25 cellular contexts compared by ENCODE assay signal in genomic region chr17:41335747-41336146, GRCh38. TPM values are rescaled to one million over a fixed set of nuclear protein-coding genes. Genes with fewer than 3 reads are reported as not detected.
DNase-seq lines count a peak whose midpoint lies in the region; ATAC-seq lines count a peak whose summit lies in the region.
"Had no signal": no experiment of that assay in that cellular context is flagged by ENCODE, and none has a peak within 500 bp of the region (broad histone marks: within the 10 kb centered on the region; RNA-seq: fewer than 3 reads in every experiment).

No MANE protein-coding gene starts in this region.

- H3K4me3 ChIP-seq in CD4-positive, CD25-positive, alpha-beta regulatory T cell (ENCODE audit: low read depth, low read length): no peak overlapping the region
- no peak overlapping the region for H3K4me3 ChIP-seq in naive thymus-derived CD4-positive, alpha-beta T cell (ENCODE audit: low read length)
- H3K4me3 ChIP-seq: GM12878, GM23338, HAP-1, SJCRH30 had no signal

- CTCF ChIA-PET in activated CD4-positive, alpha-beta T cell treated with anti-CD3 and anti-CD28 coated beads for 36 hours (lab: Charles Lee): no interaction called here
- CTCF ChIA-PET in naive thymus-derived CD4-positive, alpha-beta T cell (lab: Charles Lee): no interaction called here

- H3K27ac Mint-ChIP-seq in activated CD4-positive, alpha-beta T cell treated with anti-CD3 and anti-CD28 coated beads, Interleukin-2, amount 10 ng/mL, durations not matched to agents 24 days and 14 days: peak overlapping the region; percentile 35
- H3K27ac Mint-ChIP-seq in activated CD4-positive, alpha-beta T cell treated with anti-CD3 and anti-CD28 coated beads for 36 hours: no peak overlapping the region
- peak overlapping the region in 2 of 3 donors; percentile 33 to 81 for H3K27ac Mint-ChIP-seq in CD4-positive, CD25-positive, alpha-beta regulatory T cell
- peak overlapping the region; percentile 75 for H3K27ac Mint-ChIP-seq in T-helper 17 cell
- peak overlapping the region; percentile 9 to 96 (median 72) for H3K27ac Mint-ChIP-seq in naive thymus-derived CD4-positive, alpha-beta T cell
- H3K27ac Mint-ChIP-seq: GM23338 had no signal

- H3K27me3 Mint-ChIP-seq in activated CD4-positive, alpha-beta T cell treated with anti-CD3 and anti-CD28 coated beads, Interleukin-2, amount 10 ng/mL, durations not matched to agents 24 days and 14 days: peaks cover 17% of the 10 kb centered on the region
- peaks cover 4% of the 10 kb centered on the region for H3K27me3 Mint-ChIP-seq in activated CD4-positive, alpha-beta T cell treated with anti-CD3 and anti-CD28 coated beads for 36 hours
- H3K27me3 Mint-ChIP-seq in CD4-positive, CD25-positive, alpha-beta regulatory T cell: no peaks in the 10 kb centered on the region
- no peaks in the 10 kb centered on the region for H3K27me3 Mint-ChIP-seq in T-helper 17 cell
- H3K27me3 Mint-ChIP-seq in naive thymus-derived CD4-positive, alpha-beta T cell: peaks cover 0 to 7% (median 0%) of the 10 kb centered on the region in 5 donors

- H3K9me3 Mint-ChIP-seq in activated CD4-positive, alpha-beta T cell treated with anti-CD3 and anti-CD28 coated beads, Interleukin-2, amount 10 ng/mL, durations not matched to agents 24 days and 14 days: no peaks in the 10 kb centered on the region
- no peaks in the 10 kb centered on the region for H3K9me3 Mint-ChIP-seq in activated CD4-positive, alpha-beta T cell treated with anti-CD3 and anti-CD28 coated beads for 36 hours (ENCODE audit: low read depth)
- no peaks in the 10 kb centered on the region for H3K9me3 Mint-ChIP-seq in CD4-positive, CD25-positive, alpha-beta regulatory T cell
- H3K9me3 Mint-ChIP-seq in naive thymus-derived CD4-positive, alpha-beta T cell: no peaks in the 10 kb centered on the region

- H3K36me3 ChIP-seq in CD4-positive, CD25-positive, alpha-beta regulatory T cell (ENCODE audit: control insufficient read depth, insufficient read depth, low read length): no peaks in the 10 kb centered on the region
- no peaks in the 10 kb centered on the region for H3K36me3 ChIP-seq in naive thymus-derived CD4-positive, alpha-beta T cell (ENCODE audit: control insufficient read depth in 2 of 3, insufficient read depth in 3 of 3, low read length in 3 of 3)
- H3K36me3 ChIP-seq: HAP-1, SJCRH30 had no signal

- peak; percentile 49 for DNase-seq in activated CD4-positive, alpha-beta T cell treated with anti-CD3 and anti-CD28 coated beads, Interleukin-2, amount 10 ng/mL, durations not matched to agents 24 days and 14 days
- DNase-seq in activated CD4-positive, alpha-beta T cell treated with anti-CD3 and anti-CD28 coated beads for 36 hours: no peak
- no peak for DNase-seq in CD4-positive, CD25-positive, alpha-beta regulatory T cell
- DNase-seq in T-helper 17 cell (no peak), NCI-H1417 treated with DMSO at 0.1 percent for 48 hours (lab: John Stamatoyannopoulos, UW) (no peak), putamen (ENCODE audit: low spot score) (no peak)
- DNase-seq in naive thymus-derived CD4-positive, alpha-beta T cell: no peak
- DNase-seq: 8988T, AML-193, C1 segment of cervical spinal cord, COR-L47, DND-41, Kasumi-1, NCI-H1694 treated with DMSO at 0.1 percent for 48 hours, NCI-H2081 treated with DMSO at 0.1 percent for 48 hours, NCI-H2171 treated with DMSO at 0.1 percent for 48 hours, NCI-H524 treated with DMSO at 0.1 percent for 48 hours, NCI-H82, SJCRH30 had no signal

- no peak for ATAC-seq in activated CD4-positive, alpha-beta T cell treated with anti-CD3 and anti-CD28 coated beads for 36 hours
- no peak for ATAC-seq in CD4-positive, CD25-positive, alpha-beta regulatory T cell (ENCODE audit: low read depth in 2 of 2)
- ATAC-seq in T-helper 17 cell: no peak
- no peak for ATAC-seq in naive thymus-derived CD4-positive, alpha-beta T cell
- ATAC-seq in SK-N-SH treated with all-trans-retinoic acid at 6 μM for 48 hours: no peak
- ATAC-seq: GM12878, GM23338 had no signal

- peaks cover 29% of the 10 kb centered on the region for H3K4me1 Mint-ChIP-seq in activated CD4-positive, alpha-beta T cell treated with anti-CD3 and anti-CD28 coated beads, Interleukin-2, amount 10 ng/mL, durations not matched to agents 24 days and 14 days
- peaks cover 57% of the 10 kb centered on the region for H3K4me1 Mint-ChIP-seq in activated CD4-positive, alpha-beta T cell treated with anti-CD3 and anti-CD28 coated beads for 36 hours
- H3K4me1 Mint-ChIP-seq in CD4-positive, CD25-positive, alpha-beta regulatory T cell: peaks cover 23 to 54% (median 30%) of the 10 kb centered on the region in 4 donors
- H3K4me1 Mint-ChIP-seq in T-helper 17 cell: peaks cover 42% of the 10 kb centered on the region
- peaks cover 36 to 84% (median 69%) of the 10 kb centered on the region in 7 donors for H3K4me1 Mint-ChIP-seq in naive thymus-derived CD4-positive, alpha-beta T cell
- H3K4me1 Mint-ChIP-seq: GM23338 had no signal

- POLR2A ChIA-PET in activated CD4-positive, alpha-beta T cell treated with anti-CD3 and anti-CD28 coated beads for 36 hours (lab: Charles Lee): no interaction called here
- POLR2A ChIA-PET in naive thymus-derived CD4-positive, alpha-beta T cell (lab: Charles Lee): no interaction called here

- no peaks in the 10 kb centered on the region for H3K9me3 ChIP-seq in CD4-positive, CD25-positive, alpha-beta regulatory T cell (ENCODE audit: control insufficient read depth in 2 of 2, low read length in 2 of 2)
- no peaks in the 10 kb centered on the region for H3K9me3 ChIP-seq in T-helper 17 cell (ENCODE audit: control insufficient read depth, low read length, poor library complexity, severe bottlenecking)
- no peaks in the 10 kb centered on the region for H3K9me3 ChIP-seq in naive thymus-derived CD4-positive, alpha-beta T cell (ENCODE audit: control insufficient read depth in 2 of 3, low read length in 3 of 3)
- H3K9me3 ChIP-seq: HAP-1, SJCRH30 had no signal

- H3K4me3 Mint-ChIP-seq in activated CD4-positive, alpha-beta T cell treated with anti-CD3 and anti-CD28 coated beads, Interleukin-2, amount 10 ng/mL, durations not matched to agents 24 days and 14 days: no peak overlapping the region
- H3K4me3 Mint-ChIP-seq in activated CD4-positive, alpha-beta T cell treated with anti-CD3 and anti-CD28 coated beads for 36 hours: no peak overlapping the region
- H3K4me3 Mint-ChIP-seq in CD4-positive, CD25-positive, alpha-beta regulatory T cell: no peak overlapping the region
- H3K4me3 Mint-ChIP-seq in T-helper 17 cell: peak overlapping the region; percentile 65
- peak overlapping the region in 6 of 10 donors; percentile 5 to 73 (median 15) for H3K4me3 Mint-ChIP-seq in naive thymus-derived CD4-positive, alpha-beta T cell
- H3K4me3 Mint-ChIP-seq: GM23338 had no signal

- H3K4me1 ChIP-seq in CD4-positive, CD25-positive, alpha-beta regulatory T cell (ENCODE audit: control insufficient read depth, insufficient read depth, low read length, poor library complexity, severe bottlenecking): peaks cover 38% of the 10 kb centered on the region
- peaks cover 56 to 68% of the 10 kb centered on the region in 2 donors for H3K4me1 ChIP-seq in naive thymus-derived CD4-positive, alpha-beta T cell (ENCODE audit: control insufficient read depth in 2 of 2, insufficient read depth in 2 of 2, low read length in 2 of 2)
- H3K4me1 ChIP-seq: HAP-1 had no signal

- no peaks in the 10 kb centered on the region for H3K36me3 Mint-ChIP-seq in activated CD4-positive, alpha-beta T cell treated with anti-CD3 and anti-CD28 coated beads, Interleukin-2, amount 10 ng/mL, durations not matched to agents 24 days and 14 days (ENCODE audit: low read depth)
- no peaks in the 10 kb centered on the region for H3K36me3 Mint-ChIP-seq in activated CD4-positive, alpha-beta T cell treated with anti-CD3 and anti-CD28 coated beads for 36 hours (ENCODE audit: low read depth)
- no peaks in the 10 kb centered on the region for H3K36me3 Mint-ChIP-seq in CD4-positive, CD25-positive, alpha-beta regulatory T cell
- no peaks in the 10 kb centered on the region for H3K36me3 Mint-ChIP-seq in T-helper 17 cell (ENCODE audit: low read depth)
- peaks cover 0 to 2% (median 0%) of the 10 kb centered on the region in 5 donors for H3K36me3 Mint-ChIP-seq in naive thymus-derived CD4-positive, alpha-beta T cell

- H3K27ac ChIP-seq in CD4-positive, CD25-positive, alpha-beta regulatory T cell (ENCODE audit: insufficient read depth, low read length, poor library complexity, severe bottlenecking): no peak overlapping the region
- H3K27ac ChIP-seq in naive thymus-derived CD4-positive, alpha-beta T cell (ENCODE audit: low read depth, low read length): no peak overlapping the region
- H3K27ac ChIP-seq: SJCRH30 had no signal

- H3K27me3 ChIP-seq in CD4-positive, CD25-positive, alpha-beta regulatory T cell (ENCODE audit: control insufficient read depth, insufficient read depth, low read length): no peaks in the 10 kb centered on the region
- H3K27me3 ChIP-seq in naive thymus-derived CD4-positive, alpha-beta T cell (ENCODE audit: control insufficient read depth in 2 of 2, insufficient read depth in 2 of 2, low read length in 2 of 2): no peaks in the 10 kb centered on the region
- H3K27me3 ChIP-seq: SJCRH30 had no signal

- intact Hi-C loops in activated CD4-positive, alpha-beta T cell treated with anti-CD3 and anti-CD28 coated beads, Interleukin-2, amount 10 ng/mL, durations not matched to agents 24 days and 14 days (cut with micrococcal nuclease): no loop called here
- intact Hi-C loops in activated CD4-positive, alpha-beta T cell treated with anti-CD3 and anti-CD28 coated beads for 36 hours (cut with DNase I, micrococcal nuclease): loop anchor here (5.0 kb wide), 3 partner anchors 162 to 212 kb away; no protein-coding TSS in a partner anchor
- intact Hi-C loops in naive thymus-derived CD4-positive, alpha-beta T cell (cut with micrococcal nuclease): no loop called here

RNA-seq across cellular contexts. Expression of gene KRT33A, which starts 14.9 kb away (rescaled TPM):
- not detected in 2 replicates for total RNA-seq in activated CD4-positive, alpha-beta T cell treated with anti-CD3 and anti-CD28 coated beads, Interleukin-2, amount 10 ng/mL, durations not matched to agents 24 days and 14 days
- total RNA-seq in activated CD4-positive, alpha-beta T cell treated with anti-CD3 and anti-CD28 coated beads for 36 hours: not detected
- not detected for total RNA-seq in CD4-positive, CD25-positive, alpha-beta regulatory T cell
- not detected for polyA plus RNA-seq in CD4-positive, CD25-positive, alpha-beta regulatory T cell
- total RNA-seq in T-helper 17 cell: not detected
- not detected for total RNA-seq in naive thymus-derived CD4-positive, alpha-beta T cell
- not detected for polyA plus RNA-seq in naive thymus-derived CD4-positive, alpha-beta T cell
- total RNA-seq: GM12878, GM23338, MCF 10A, OCI-LY7, SJCRH30 had no signal
- polyA plus RNA-seq: GM12878, GM23338 had no signal

RNA-seq across cellular contexts. Expression of gene KRTAP17-1, which starts 20.2 kb away (rescaled TPM):
- not detected in 2 replicates for total RNA-seq in activated CD4-positive, alpha-beta T cell treated with anti-CD3 and anti-CD28 coated beads, Interleukin-2, amount 10 ng/mL, durations not matched to agents 24 days and 14 days
- total RNA-seq in activated CD4-positive, alpha-beta T cell treated with anti-CD3 and anti-CD28 coated beads for 36 hours: not detected
- not detected for total RNA-seq in CD4-positive, CD25-positive, alpha-beta regulatory T cell
- not detected for polyA plus RNA-seq in CD4-positive, CD25-positive, alpha-beta regulatory T cell
- not detected for total RNA-seq in T-helper 17 cell
- total RNA-seq in naive thymus-derived CD4-positive, alpha-beta T cell: not detected
- polyA plus RNA-seq in naive thymus-derived CD4-positive, alpha-beta T cell: not detected
- total RNA-seq: GM23338, MCF 10A, OCI-LY7, SJCRH30 had no signal
- polyA plus RNA-seq: GM23338 had no signal

RNA-seq across cellular contexts. Expression of gene KRTAP16-1, which starts 26.6 kb away (rescaled TPM):
- total RNA-seq in activated CD4-positive, alpha-beta T cell treated with anti-CD3 and anti-CD28 coated beads, Interleukin-2, amount 10 ng/mL, durations not matched to agents 24 days and 14 days: not detected in 2 replicates
- not detected for total RNA-seq in activated CD4-positive, alpha-beta T cell treated with anti-CD3 and anti-CD28 coated beads for 36 hours
- 0.42 TPM for total RNA-seq in CD4-positive, CD25-positive, alpha-beta regulatory T cell
- under 1 TPM in 1 of 4 donors, not detected in 3; 0.17 TPM for polyA plus RNA-seq in CD4-positive, CD25-positive, alpha-beta regulatory T cell
- total RNA-seq in T-helper 17 cell: under 1 TPM; 0.17 to 0.34 TPM
- total RNA-seq in naive thymus-derived CD4-positive, alpha-beta T cell: under 1 TPM in 3 of 5 experiments, not detected in 2; 0.22 to 0.49 (median 0.32) TPM
- under 1 TPM in 1 of 2 donors, not detected in 1; 0.19 TPM for polyA plus RNA-seq in naive thymus-derived CD4-positive, alpha-beta T cell
- total RNA-seq: GM12878, GM23338, MCF 10A, OCI-LY7, SJCRH30 had no signal
- polyA plus RNA-seq: GM23338 had no signal

RNA-seq across cellular contexts. Expression of gene KRTAP29-1, which starts 33.1 kb away (rescaled TPM):
- total RNA-seq in activated CD4-positive, alpha-beta T cell treated with anti-CD3 and anti-CD28 coated beads, Interleukin-2, amount 10 ng/mL, durations not matched to agents 24 days and 14 days: not detected in 2 replicates
- total RNA-seq in activated CD4-positive, alpha-beta T cell treated with anti-CD3 and anti-CD28 coated beads for 36 hours: not detected
- not detected for total RNA-seq in CD4-positive, CD25-positive, alpha-beta regulatory T cell
- polyA plus RNA-seq in CD4-positive, CD25-positive, alpha-beta regulatory T cell: under 1 TPM in 1 of 4 donors, not detected in 3; 0.63 TPM
- not detected for total RNA-seq in T-helper 17 cell
- total RNA-seq in naive thymus-derived CD4-positive, alpha-beta T cell: not detected
- polyA plus RNA-seq in naive thymus-derived CD4-positive, alpha-beta T cell: under 1 TPM in 1 of 2 donors, not detected in 1; 0.30 TPM
- total RNA-seq: GM12878, GM23338, MCF 10A, OCI-LY7, SJCRH30 had no signal
- polyA plus RNA-seq: GM23338 had no signal

RNA-seq across cellular contexts. Expression of gene KRT33B, which starts 33.9 kb away (rescaled TPM):
- not detected in 2 replicates for total RNA-seq in activated CD4-positive, alpha-beta T cell treated with anti-CD3 and anti-CD28 coated beads, Interleukin-2, amount 10 ng/mL, durations not matched to agents 24 days and 14 days
- total RNA-seq in activated CD4-positive, alpha-beta T cell treated with anti-CD3 and anti-CD28 coated beads for 36 hours: not detected
- not detected for total RNA-seq in CD4-positive, CD25-positive, alpha-beta regulatory T cell
- not detected for polyA plus RNA-seq in CD4-positive, CD25-positive, alpha-beta regulatory T cell
- total RNA-seq in T-helper 17 cell: not detected
- total RNA-seq in naive thymus-derived CD4-positive, alpha-beta T cell: not detected
- not detected for polyA plus RNA-seq in naive thymus-derived CD4-positive, alpha-beta T cell
- total RNA-seq: GM12878, GM23338, MCF 10A, OCI-LY7, SJCRH30 had no signal
- polyA plus RNA-seq: GM12878, GM23338 had no signal

Comparison
In these comparisons a context has a peak if more than half of its experiments do, and no peak if none do; other contexts are left out.
1. intact Hi-C loops: an anchor here in activated CD4-positive, alpha-beta T cell treated with anti-CD3 and anti-CD28 coated beads for 36 hours (5.0 kb wide); none called in activated CD4-positive, alpha-beta T cell treated with anti-CD3 and anti-CD28 coated beads, Interleukin-2, amount 10 ng/mL, durations not matched to agents 24 days and 14 days and naive thymus-derived CD4-positive, alpha-beta T cell.
2. H3K4me3 Mint-ChIP-seq: peak in T-helper 17 cell (single experiment) and naive thymus-derived CD4-positive, alpha-beta T cell (6 of 10); none in activated CD4-positive, alpha-beta T cell treated with anti-CD3 and anti-CD28 coated beads, Interleukin-2, amount 10 ng/mL, durations not matched to agents 24 days and 14 days (single experiment), activated CD4-positive, alpha-beta T cell treated with anti-CD3 and anti-CD28 coated beads for 36 hours (single experiment) and CD4-positive, CD25-positive, alpha-beta regulatory T cell (0 of 4).